In genomic region chr10:12409171-12409570, GRCh38 we compare ENCODE assay signal across 36 cellular contexts.
"Had no signal": no experiment of that assay in that cellular context is flagged by ENCODE, and none has a peak within 500 bp of the region (broad histone marks: within the 10 kb centered on the region; RNA-seq: fewer than 3 reads in every experiment).

No MANE protein-coding gene starts in this region.

- H3K36me3 ChIP-seq: ascending aorta, cardiac muscle cell had no signal

- H3K4me2 ChIP-seq: PC-9 had no signal

- DNase-seq: activated B cell treated with CpG ODN at 0.5 μM for 24 hours; activated CD4-positive, alpha-beta memory T cell treated with anti-CD3 and anti-CD28 coated beads for 36 hours; activated CD4-positive, alpha-beta T cell treated with anti-CD3 and anti-CD28 coated beads for 4 hours; activated CD4-positive, alpha-beta T cell treated with anti-CD3 and anti-CD28 coated beads, Interleukin-2, amount 50 U/mL, for 1 hour; activated CD4-positive, CD25-positive, alpha-beta regulatory T cell treated with anti-CD3 and anti-CD28 coated beads, Interleukin-2, amount 50 U/mL, for 72 hours; activated CD8-positive, alpha-beta memory T cell treated with anti-CD3 and anti-CD28 coated beads, Interleukin-2, amount 10 ng/mL, durations not matched to agents 7 days and 5 days; activated effector memory CD4-positive, alpha-beta T cell treated with anti-CD3 and anti-CD28 coated beads, Interleukin-2, amount 50 U/mL, for 16 hours; activated naive CD4-positive, alpha-beta T cell; activated T-cell treated with anti-CD3 and anti-CD28 coated beads, Interleukin-2, amount 50 U/mL, for 1 hour; activated T-cell treated with anti-CD3 and anti-CD28 coated beads, Interleukin-2, amount 50 U/mL, for 72 hours; amygdala; Karpas-422; MG63; NCI-H1048; NCI-H1105 treated with DMSO at 0.1 percent for 48 hours; NCI-H1436 treated with DMSO at 0.1 percent for 48 hours; NCI-H1694 treated with DMSO at 0.1 percent for 48 hours; NCI-H2029; NCI-H345; NCI-H524 treated with DMSO at 0.1 percent for 48 hours; PC-9; SIG-M5; SW 1271; T-helper 1 cell; T-helper 2 cell; T-helper 9 cell had no signal

- H3K4me1 ChIP-seq: ascending aorta had no signal

- H3K27ac ChIP-seq: ascending aorta, cardiac muscle cell, PC-9, RWPE1, VCaP had no signal

- H3K9me3 Mint-ChIP-seq: activated B cell treated with CpG ODN at 0.5 μM for 24 hours had no signal

- H3K9me3 ChIP-seq: ascending aorta, MG63 had no signal

- H3K27me3 Mint-ChIP-seq: activated B cell treated with CpG ODN at 0.5 μM for 24 hours; activated CD4-positive, alpha-beta memory T cell treated with anti-CD3 and anti-CD28 coated beads for 36 hours; activated naive CD4-positive, alpha-beta T cell treated with anti-CD3 and anti-CD28 coated beads, Interleukin-2, amount 50 U/mL, for 24 hours; activated T-helper 17 cell treated with anti-CD3 and anti-CD28 coated beads, Interleukin-2, amount 50 U/mL, for 72 hours; central memory CD8-positive, alpha-beta T cell had no signal

- H3K27ac Mint-ChIP-seq: activated CD4-positive, alpha-beta memory T cell treated with anti-CD3 and anti-CD28 coated beads for 36 hours; activated CD8-positive, alpha-beta memory T cell treated with anti-CD3 and anti-CD28 coated beads, Interleukin-2, amount 10 ng/mL, durations not matched to agents 7 days and 5 days; activated naive CD4-positive, alpha-beta T cell treated with anti-CD3 and anti-CD28 coated beads, Interleukin-2, amount 50 U/mL, for 24 hours; activated naive CD8-positive, alpha-beta T cell treated with anti-CD3 and anti-CD28 coated beads, Interleukin-2, amount 10 ng/mL, durations not matched to agents 7 days and 5 days; activated T-cell treated with anti-CD3 and anti-CD28 coated beads, Interleukin-2, amount 50 U/mL, for 72 hours; activated T-helper 17 cell treated with anti-CD3 and anti-CD28 coated beads, Interleukin-2, amount 50 U/mL, for 72 hours had no signal

- ATAC-seq: activated CD8-positive, alpha-beta memory T cell treated with anti-CD3 and anti-CD28 coated beads, Interleukin-2, amount 10 ng/mL, durations not matched to agents 7 days and 5 days; activated T-cell treated with anti-CD3 and anti-CD28 coated beads, Interleukin-2, amount 50 U/mL, for 72 hours; activated T-helper 17 cell treated with anti-CD3 and anti-CD28 coated beads, Interleukin-2, amount 50 U/mL, for 72 hours; Right ventricle myocardium inferior; SK-N-SH treated with all-trans-retinoic acid at 6 μM for 48 hours had no signal

- H3K4me3 ChIP-seq: ascending aorta, cardiac muscle cell, MG63, PC-9 had no signal

- H3K27me3 ChIP-seq: ascending aorta, cardiac muscle cell, MG63 had no signal

- H2AFZ ChIP-seq: PC-9 had no signal

- H3K4me3 Mint-ChIP-seq: activated B cell treated with CpG ODN at 0.5 μM for 24 hours; activated CD4-positive, alpha-beta memory T cell treated with anti-CD3 and anti-CD28 coated beads for 36 hours; activated CD8-positive, alpha-beta memory T cell treated with anti-CD3 and anti-CD28 coated beads, Interleukin-2, amount 10 ng/mL, durations not matched to agents 7 days and 5 days; activated naive CD4-positive, alpha-beta T cell treated with anti-CD3 and anti-CD28 coated beads, Interleukin-2, amount 50 U/mL, for 24 hours; activated naive CD8-positive, alpha-beta T cell treated with anti-CD3 and anti-CD28 coated beads, Interleukin-2, amount 10 ng/mL, durations not matched to agents 7 days and 5 days; activated T-cell treated with anti-CD3 and anti-CD28 coated beads, Interleukin-2, amount 50 U/mL, for 72 hours; activated T-helper 17 cell treated with anti-CD3 and anti-CD28 coated beads, Interleukin-2, amount 50 U/mL, for 72 hours; central memory CD8-positive, alpha-beta T cell had no signal
